In the genomic region with DNA sequence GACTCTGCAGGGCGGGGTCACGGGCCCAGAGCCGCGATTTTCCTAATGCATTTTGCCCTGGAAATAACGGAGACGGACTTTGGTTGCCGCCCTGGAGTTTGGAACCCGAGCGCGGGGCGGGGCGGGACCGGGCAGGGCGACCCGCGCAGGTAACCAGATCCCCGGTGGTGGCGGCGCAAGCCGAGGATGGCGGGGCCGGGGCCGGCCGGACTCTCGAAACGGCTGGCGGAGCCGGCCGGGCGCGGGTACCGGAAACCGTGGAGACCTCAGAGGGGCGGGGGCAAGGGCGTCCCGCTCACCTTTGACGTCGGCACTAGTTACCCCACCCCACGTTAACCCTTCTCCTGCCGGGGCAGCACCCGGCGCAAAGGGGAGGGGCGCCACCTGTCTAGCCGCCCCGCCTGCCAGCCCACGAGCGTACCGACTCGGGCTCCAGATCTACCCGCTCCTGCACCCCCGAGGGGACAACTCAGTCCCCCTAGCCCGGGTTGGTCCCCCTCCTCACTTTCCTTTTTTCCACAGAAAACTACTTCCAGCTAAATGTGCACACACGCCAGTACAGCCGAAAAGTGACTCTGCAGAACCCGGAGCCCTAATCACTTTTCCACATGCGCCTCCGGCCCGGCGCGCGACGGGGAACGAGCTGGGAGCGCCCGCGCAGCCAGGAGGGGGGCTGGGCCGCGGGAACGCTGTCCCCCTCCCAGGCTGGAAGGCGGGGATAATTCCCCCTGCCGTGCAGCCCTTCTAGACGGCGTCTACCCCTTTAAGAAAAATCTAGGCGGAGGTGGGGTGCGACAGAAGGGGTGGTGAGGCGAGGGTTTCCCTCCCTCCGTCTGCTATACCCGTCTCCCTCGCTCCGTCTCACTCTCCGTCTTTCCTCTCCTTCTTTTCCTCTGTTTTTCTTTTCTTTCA, we compare ENCODE assay signal across 7 cellular contexts. TPM values are rescaled to one million over a fixed set of nuclear protein-coding genes. Genes with fewer than 3 reads are reported as not detected.
DNase-seq lines count a peak whose midpoint lies in the region; ATAC-seq and TF ChIP-seq lines count a peak whose summit lies in the region.

No MANE protein-coding gene starts in this region.

- whole genome bisulfite sequencing in right lobe of liver (ENCODE audit: insufficient coverage, low coverage, low lambda C conversion rate, missing lambda C conversion rate): under 1% methylated on average over 32 of the region's 81 CpGs
- 1% methylated on average over 81 of the region's 81 CpGs for WGBS in thymus

- H3K9me3 ChIP-seq in right lobe of liver (no peaks in the 10 kb centered on the region), thymus (ENCODE audit: control insufficient read depth) (peaks cover 9% of the 10 kb centered on the region)

- H3K27ac ChIP-seq in caudate nucleus (ENCODE audit: low read depth, low read length) (peak overlapping the region; percentile 40), right lobe of liver (no peak overlapping the region), thymus (ENCODE audit: low read depth) (peak overlapping the region; percentile 70)

- peaks cover 0 to 48% of the 10 kb centered on the region in 2 donors for H3K27me3 ChIP-seq in right lobe of liver
- H3K27me3 ChIP-seq in thymus (ENCODE audit: control insufficient read depth, insufficient read depth): peaks cover 88% of the 10 kb centered on the region

- H3K4me3 ChIP-seq in right lobe of liver (peak overlapping the region; percentile 8 to 46 (median 29)), thymus (ENCODE audit: low read length) (peak overlapping the region; percentile 37)

- DNase-seq in GM13977 (ENCODE audit: low spot score): peak; percentile 58
- DNase-seq in NCI-H510A (lab: John Stamatoyannopoulos, UW): peak; percentile 60
- DNase-seq in caudate nucleus (lab: John Stamatoyannopoulos, UW): peak in 9 of 61 donors; percentile 28 to 65 (median 56)
- peak in 2 of 3 donors; percentile 71 to 72 for DNase-seq in right lobe of liver
- DNase-seq in effector CD4-positive, alpha-beta T cell: no peak

- H3K4me1 ChIP-seq in right lobe of liver (peaks cover 0 to 57% (median 7%) of the 10 kb centered on the region in 4 donors), thymus (ENCODE audit: control insufficient read depth, insufficient read depth, low read length) (peaks cover 3% of the 10 kb centered on the region)

- intact Hi-C loops in right lobe of liver (cut with DNase I): loop anchor here in 1 of 2 donors (5.0 to 10.0 kb wide), 2 partner anchors 218 to 330 kb away; no protein-coding TSS in a partner anchor

- no peaks in the 10 kb centered on the region for H3K36me3 ChIP-seq in right lobe of liver
- H3K36me3 ChIP-seq in thymus (ENCODE audit: control insufficient read depth, insufficient read depth): no peaks in the 10 kb centered on the region

- in situ Hi-C loops in GM13977 (cut with MboI; ENCODE audit: low pct_unique_long_range_greater_than_20kb, low sequenced_read_pairs, unreplicated experiment): no loop called here

- no peak for TF ChIP-seq CTCF in GM13977 (IDR thresholded peaks at IDR 0.05; ENCODE audit: extremely low read depth, insufficient read depth, missing control alignments)
- no peak for TF ChIP-seq CTCF in right lobe of liver (IDR thresholded peaks at IDR 0.05)

- ATAC-seq in right lobe of liver (peak; percentile 23 to 48 (median 36)), HG03378 (IDR thresholded peaks at IDR 0.05; ENCODE audit: unreplicated experiment) (no peak)

- no peak for TF ChIP-seq POLR2A in right lobe of liver (IDR thresholded peaks at IDR 0.05)

RNA-seq across cellular contexts. Expression of a gene that starts 2.7 kb away (rescaled TPM):
- total RNA-seq in right lobe of liver: 1 to 10 TPM in 4 of 6 experiments, under 1 TPM in 2; 0.81 to 4.0 (median 1.8) TPM
- polyA plus RNA-seq in thymus: 5.6 TPM

Comparison
In these comparisons a context has a peak if more than half of its experiments do, and no peak if none do; other contexts are left out.
1. H3K27ac ChIP-seq: peak in caudate nucleus (single experiment) and thymus (single experiment); none in right lobe of liver (0 of 3).